ENCODE assay signal across 3 cellular contexts in genomic region chr3:24674261-24674660, GRCh38.
A peak's percentile ranks its signal among the peaks of the same experiment; 100 is the strongest.
TF ChIP-seq lines count a peak whose summit lies in the region.

No MANE protein-coding gene starts in this region.

TF ChIP-seq in HCT116, 20 proteins besides CTCF, POLR2A, EP300 and RAD21:
- TF ChIP-seq REST (IDR thresholded peaks at IDR 0.05; ENCODE audit: low read depth), result no peak
- TF ChIP-seq SIN3A (IDR thresholded peaks at IDR 0.05; ENCODE audit: low read depth), result no peak
- TF ChIP-seq CEBPB (IDR thresholded peaks at IDR 0.05; ENCODE audit: low read depth), result peak; percentile 22; the same call in 1 of the 2 replicates
- no peak for TF ChIP-seq EGR1 (IDR thresholded peaks at IDR 0.05; ENCODE audit: low read depth)
- no peak for TF ChIP-seq POLR2AphosphoS5 (IDR thresholded peaks at IDR 0.05; ENCODE audit: low read depth, low read length)
TF ChIP-seq in HCT116: peak in this region for 1.

TF ChIP-seq in Ishikawa, 13 proteins besides CTCF, POLR2A, EP300 and RAD21 (continued from another document):
- no peak for TF ChIP-seq USF1 (IDR thresholded peaks at IDR 0.05)

TF ChIP-seq in H1, 55 proteins besides CTCF, POLR2A, EP300 and RAD21 (continued from another document):
- no peak for TF ChIP-seq CTBP2 (IDR thresholded peaks at IDR 0.05; ENCODE audit: borderline replicate concordance, insufficient read depth, insufficient read length, low read length)
